In genomic region chr18:30970201-30970816, GRCh38 we compare ENCODE assay signal across 8 cellular contexts.
DNase-seq lines count a peak whose midpoint lies in the region; ATAC-seq, FAIRE-seq and TF ChIP-seq lines count a peak whose summit lies in the region.

No MANE protein-coding gene starts in this region.

- BruUV-seq in K562 (replicated peaks; lab: Mats Ljungman, UMichigan) = no TSS peak

- H3K9ac ChIP-seq in K562 (ENCODE audit: insufficient read depth in 1 of 2, low read depth in 2 of 2, low read length in 2 of 2) = no peak overlapping the region

- no peaks in the 10 kb centered on the region for H3K4me1 ChIP-seq in K562 (replicated peaks in 1 of 2; ENCODE audit: control insufficient read depth in 2 of 2, insufficient read depth in 2 of 2, low read length in 2 of 2)
- no peaks in the 10 kb centered on the region for H3K4me1 ChIP-seq in mucosa of descending colon (ENCODE audit: low read depth)
- no peaks in the 10 kb centered on the region for H3K4me1 ChIP-seq in sigmoid colon

- ATAC-seq in K562 = peak; percentile 54; the same call in 2 of the 3 replicates
- ATAC-seq in mucosa of descending colon = peak; percentile 50
- no peak for ATAC-seq in GM21737 (IDR thresholded peaks at IDR 0.05; ENCODE audit: unreplicated experiment)
- ATAC-seq in HG03039 (IDR thresholded peaks at IDR 0.05; ENCODE audit: unreplicated experiment) = no peak

- no peaks in the 10 kb centered on the region for H3K79me2 ChIP-seq in K562 (ENCODE audit: control insufficient read depth, insufficient read depth, low read length)

- TF ChIP-seq EP300 in K562 (IDR thresholded peaks at IDR 0.05; ENCODE audit: low read length) (no peak), sigmoid colon (IDR thresholded peaks at IDR 0.05) (no peak)

- H2AFZ ChIP-seq in K562 (ENCODE audit: low read depth, low read length) = no peak overlapping the region

- POLR2A ChIA-PET in K562 (lab: Yijun Ruan, JAX) = no interaction called here

- intact Hi-C loops in K562 (cut with micrococcal nuclease) (loop anchor here (5.0 kb wide), 2 partner anchors 452 to 592 kb away; no protein-coding TSS in a partner anchor), mucosa of descending colon (cut with DNase I, micrococcal nuclease) (no loop called here), sigmoid colon (cut with DNase I) (loop anchor here (10.0 kb wide), 1 partner anchor 1096 kb away; no protein-coding TSS in a partner anchor)

- in situ Hi-C loops in K562 (cut with MboI) = no loop called here

- H3K9me3 ChIP-seq in K562 (replicated peaks; ENCODE audit: control insufficient read depth, insufficient read depth, low read depth, low read length) (no peaks in the 10 kb centered on the region), mucosa of descending colon (no peaks in the 10 kb centered on the region), sigmoid colon (no peaks in the 10 kb centered on the region)

- H3K27me3 ChIP-seq in K562 (ENCODE audit: control insufficient read depth in 2 of 2, insufficient read depth in 2 of 2, low read length in 2 of 2) (no peaks in the 10 kb centered on the region), sigmoid colon (no peaks in the 10 kb centered on the region)

- DNase-seq in NCI-H1694 (lab: John Stamatoyannopoulos, UW) (peak; percentile 59), K562 (ENCODE audit: extremely low read depth in 1 of 4, low spot score in 3 of 4) (peak in 1 of 4 experiments; percentile 60), mucosa of descending colon (peak in 1 of 3 donors; percentile 42), sigmoid colon (no peak), GM19239 (ENCODE audit: insufficient read length, low spot score) (no peak)

- TF ChIP-seq POLR2A in K562 (conservative IDR thresholded peaks at IDR 0.05) (no peak), sigmoid colon (IDR thresholded peaks at IDR 0.05) (no peak)

- 0 out of 2 replicates have a peak, but pooled peaks have one; percentile 6 for TF ChIP-seq CTCF in GM12874 (IDR thresholded peaks at IDR 0.05; ENCODE audit: insufficient read depth, low read depth, low read length)
- peak; percentile 39 to 67 (median 47); a peak in 5 of 6 replicates for TF ChIP-seq CTCF in K562 (IDR thresholded peaks at IDR 0.05 in 2 of 3, conservative IDR thresholded peaks at IDR 0.05 in 1 of 3; ENCODE audit: insufficient read depth in 2 of 3, low read depth in 1 of 3, low read length in 3 of 3)
- no peak for TF ChIP-seq CTCF in mucosa of descending colon (IDR thresholded peaks at IDR 0.05)
- TF ChIP-seq CTCF in sigmoid colon (IDR thresholded peaks at IDR 0.05) = no peak

- FAIRE-seq in K562 (lab: Jason Lieb, UNC) = peak; percentile 75
- no peak for FAIRE-seq in GM19239 (lab: Jason Lieb, UNC)

- CTCF ChIA-PET in K562 (lab: Yijun Ruan, JAX; ENCODE audit: low intra/inter-chr PET ratio) = interaction anchor here (1.4 kb wide), 1 partner anchor 1096 kb away, joined by 5 read pairs; no protein-coding TSS in a partner anchor

- H3K4me3 ChIP-seq in K562 (no peak overlapping the region), mucosa of descending colon (no peak overlapping the region), sigmoid colon (no peak overlapping the region)

- H3K27ac ChIP-seq in K562 (ENCODE audit: extremely low read depth, low read depth, low read length) (no peak overlapping the region), sigmoid colon (no peak overlapping the region)

- peak; percentile 61 to 78; a peak in 3 of 4 replicates for TF ChIP-seq RAD21 in K562 (CRISPR knock-in tag; conservative IDR thresholded peaks at IDR 0.05 in 1 of 2, IDR thresholded peaks at IDR 0.05 in 1 of 2)

- H3K9me1 ChIP-seq in K562 (ENCODE audit: control insufficient read depth, insufficient read depth, low read length) = no peaks in the 10 kb centered on the region

- no peaks in the 10 kb centered on the region for H4K20me1 ChIP-seq in K562 (replicated peaks; ENCODE audit: control insufficient read depth, insufficient read depth, low read length)

- no peak overlapping the region for H3K4me2 ChIP-seq in K562 (ENCODE audit: insufficient read depth, low read length)

- H3K36me3 ChIP-seq in K562 (ENCODE audit: control insufficient read depth, insufficient read depth, low read length) (no peaks in the 10 kb centered on the region), mucosa of descending colon (ENCODE audit: low read depth) (no peaks in the 10 kb centered on the region), sigmoid colon (no peaks in the 10 kb centered on the region)

- WGBS in K562 (ENCODE audit: insufficient coverage, low coverage, missing lambda C conversion rate) = 8% methylated on average over 7 of the region's 7 CpGs
- WGBS in sigmoid colon, 2 donors = 21 to 46% methylated on average over 7 of the region's 7 CpGs

TF ChIP-seq in K562, 482 proteins besides CTCF, POLR2A, EP300 and RAD21 (continues in another document):
- TF ChIP-seq MLX (CRISPR knock-in tag; conservative IDR thresholded peaks at IDR 0.05) (no peak), PBX2 (CRISPR knock-in tag; IDR thresholded peaks at IDR 0.05; ENCODE audit: low read depth) (no peak), PBX2 (tag; conservative IDR thresholded peaks at IDR 0.05; ENCODE audit: low read depth) (peak; percentile 65), CEBPB (tag; IDR thresholded peaks at IDR 0.05) (peak; percentile 94), DACH1 (IDR thresholded peaks at IDR 0.05; ENCODE audit: partially characterized antibody) (peak; percentile 26), HINFP (tag; conservative IDR thresholded peaks at IDR 0.05; ENCODE audit: low read depth) (no peak), ZNF740 (CRISPR knock-in tag; IDR thresholded peaks at IDR 0.05) (no peak), ZNF740 (tag; IDR thresholded peaks at IDR 0.05) (no peak), CBX2 (IDR thresholded peaks at IDR 0.05; ENCODE audit: insufficient read depth, low read length, poor library complexity, severe bottlenecking) (no peak), ATF1 (CRISPR knock-in tag; IDR thresholded peaks at IDR 0.05) (no peak), ATF1 (tag; IDR thresholded peaks at IDR 0.05) (no peak), CEBPG (CRISPR knock-in tag; IDR thresholded peaks at IDR 0.05) (no peak), CEBPG (tag; conservative IDR thresholded peaks at IDR 0.05 in 1 of 2, IDR thresholded peaks at IDR 0.05 in 1 of 2) (peak; percentile 72 to 90), KDM4B (IDR thresholded peaks at IDR 0.05; ENCODE audit: borderline replicate concordance in 2 of 2, low read depth in 1 of 2) (no peak), CBFB (CRISPR knock-in tag; IDR thresholded peaks at IDR 0.05) (no peak), FOXJ3 (CRISPR knock-in tag; IDR thresholded peaks at IDR 0.05) (no peak), HDAC8 (tag; IDR thresholded peaks at IDR 0.05) (no peak)

Comparison
In these comparisons a context has a peak if more than half of its experiments do, and no peak if none do; other contexts are left out.
1. CTCF ChIP-seq: peak in GM12874 (single experiment) and K562 (3 of 3); none in mucosa of descending colon (single experiment) and sigmoid colon (0 of 4).
2. ATAC-seq: peak in K562 (single experiment) and mucosa of descending colon (single experiment); none in GM21737 (single experiment) and HG03039 (single experiment).
3. intact Hi-C loops: an anchor here in K562 (5.0 kb wide) and sigmoid colon (10.0 kb wide); none called in mucosa of descending colon.